Comparison of ENCODE assay signal across 11 cellular contexts in the genomic region with DNA sequence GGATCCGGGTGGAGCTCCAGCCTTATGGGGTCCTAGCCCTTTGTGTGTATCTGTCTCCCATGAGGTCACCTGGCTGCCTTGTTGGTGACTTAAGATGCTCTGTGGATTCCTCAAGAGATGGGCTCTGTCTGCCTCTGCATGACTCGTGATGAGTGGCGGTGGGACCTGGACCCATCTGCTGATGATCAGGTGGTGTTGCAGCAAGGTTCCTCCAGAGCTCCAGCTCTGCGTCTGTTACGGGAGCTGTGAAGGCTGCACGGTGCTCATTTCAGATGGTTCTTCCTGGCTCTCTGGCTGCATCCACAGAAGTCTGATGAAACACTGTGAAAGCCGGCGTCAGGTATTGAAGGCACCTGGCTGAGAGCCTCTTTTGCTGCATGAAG. TPM values are rescaled to one million over a fixed set of nuclear protein-coding genes. Genes with fewer than 3 reads are reported as not detected.
DNase-seq lines count a peak whose midpoint lies in the region; ATAC-seq and TF ChIP-seq lines count a peak whose summit lies in the region.
"Had no signal": no experiment of that assay in that cellular context is flagged by ENCODE, and none has a peak within 500 bp of the region (broad histone marks: within the 10 kb centered on the region; RNA-seq: fewer than 3 reads in every experiment).

No MANE protein-coding gene starts in this region.

- peaks cover 56 to 74% of the 10 kb centered on the region in 2 donors for H3K27me3 Mint-ChIP-seq in T-cell

- H3K36me3 ChIP-seq in A673 (ENCODE audit: insufficient read depth, low read length, poor library complexity, severe bottlenecking) (no peaks in the 10 kb centered on the region), lower lobe of right lung (no peaks in the 10 kb centered on the region)

- TF ChIP-seq CTCF in A673 (conservative IDR thresholded peaks at IDR 0.05; ENCODE audit: low read depth, low read length) (no peak), WI38 (IDR thresholded peaks at IDR 0.05; ENCODE audit: low read depth, low read length) (no peak), lower lobe of right lung (IDR thresholded peaks at IDR 0.05) (no peak)

- H3K27ac ChIP-seq in A673 (ENCODE audit: low read depth, low read length, poor library complexity, severe bottlenecking) (no peak overlapping the region), lower lobe of right lung (no peak overlapping the region)

- H3K9me3 ChIP-seq in A673 (ENCODE audit: low read depth, low read length, poor library complexity, severe bottlenecking) (no peaks in the 10 kb centered on the region), lower lobe of right lung (peaks cover 3% of the 10 kb centered on the region)

- intact Hi-C loops in A673 (cut with micrococcal nuclease; ENCODE audit: unreplicated experiment) (loop anchor here (5.0 to 10.0 kb wide), 2 partner anchors 96 to 361 kb away; no protein-coding TSS in a partner anchor), lower lobe of right lung (cut with DNase I) (no loop called here)

- H3K36me3 Mint-ChIP-seq in T-cell: no peaks in the 10 kb centered on the region

- H3K4me3 Mint-ChIP-seq in T-cell: peak overlapping the region in 1 of 3 donors; percentile 67

- H3K27me3 ChIP-seq in A673 (replicated peaks; ENCODE audit: insufficient read depth, low read depth, low read length, poor library complexity): no peaks in the 10 kb centered on the region
- H3K27me3 ChIP-seq in lower lobe of right lung (ENCODE audit: low read depth): peaks cover 6% of the 10 kb centered on the region

- TSS peak; percentile 20 for BruUV-seq in A673 (replicated peaks; lab: Mats Ljungman, UMichigan)

- POLR2A ChIA-PET in A673 (lab: Charles Lee; ENCODE audit: low non-redundant PET): no interaction called here
- POLR2A ChIA-PET in T-cell (lab: Charles Lee): no interaction called here

- peaks cover 22% of the 10 kb centered on the region for H3K4me1 ChIP-seq in A673 (ENCODE audit: insufficient read depth, low read length, poor library complexity, severe bottlenecking)
- H3K4me1 ChIP-seq in lower lobe of right lung: peaks cover 33% of the 10 kb centered on the region

- DNase-seq in A673 (ENCODE audit: low spot score): no peak
- peak; percentile 56 for DNase-seq in HK-2 (ENCODE audit: unreplicated experiment)
- no peak for DNase-seq in lower lobe of right lung
- DNase-seq in T-cell: no peak
- DNase-seq in middle frontal gyrus (ENCODE audit: extremely low spot score, low spot score): no peak
- DNase-seq in activated CD4-positive, CD25-positive, alpha-beta regulatory T cell treated with anti-CD3 and anti-CD28 coated beads, Interleukin-2, amount 50 U/mL, for 72 hours: no peak
- DNase-seq: COR-L47; effector CD4-positive, alpha-beta T cell; midbrain had no signal

- CTCF ChIA-PET in A673 (lab: Charles Lee): no interaction called here
- CTCF ChIA-PET in T-cell (lab: Charles Lee): no interaction called here

- ATAC-seq in lower lobe of right lung: no peak
- ATAC-seq in T-cell (replicated peaks in 1 of 4): no peak
- ATAC-seq in GM18907 (IDR thresholded peaks at IDR 0.05; ENCODE audit: unreplicated experiment): no peak

- peak overlapping the region; percentile 75 for H3K4me3 ChIP-seq in A673 (ENCODE audit: low read depth, low read length, poor library complexity, severe bottlenecking)
- peak overlapping the region; percentile 72 for H3K4me3 ChIP-seq in WI38 (ENCODE audit: low read depth, low read length)
- H3K4me3 ChIP-seq in lower lobe of right lung: peak overlapping the region; percentile 70

- H3K9me3 Mint-ChIP-seq in T-cell: no peaks in the 10 kb centered on the region

- peaks cover 16 to 24% (median 20%) of the 10 kb centered on the region in 3 donors for H3K4me1 Mint-ChIP-seq in T-cell

- no peak overlapping the region for H3K27ac Mint-ChIP-seq in T-cell

RNA-seq across cellular contexts. Expression of a gene that starts 2.4 kb away (rescaled TPM):
- total RNA-seq in A673 (2021) (25.3 and 27.5 TPM in 2 replicates), lower lobe of right lung (36.2 TPM), T-cell (10 to 100 TPM in 1 of 5 donors, 1 to 10 TPM in 4; 3.9 to 15.6 (median 5.2) TPM)
